ENCODE assay signal across 8 cellular contexts in genomic region chr7:98733036-98733435, GRCh38.
DNase-seq lines count a peak whose midpoint lies in the region; ATAC-seq, FAIRE-seq and TF ChIP-seq lines count a peak whose summit lies in the region.

No MANE protein-coding gene starts in this region.

- FAIRE-seq in HepG2 (lab: Jason Lieb, UNC), result peak; percentile 49

- H3K9me3 ChIP-seq in HepG2 (ENCODE audit: low read length), result peaks cover 4% of the 10 kb centered on the region; the same call in 1 of the 2 replicates
- H3K9me3 ChIP-seq in psoas muscle, result no peaks in the 10 kb centered on the region

- TF ChIP-seq EP300 in HepG2 (IDR thresholded peaks at IDR 0.05; ENCODE audit: low read depth in 2 of 2, low read length in 2 of 2) (no peak), HepG2 (CRISPR knock-in tag; IDR thresholded peaks at IDR 0.05; ENCODE audit: borderline replicate concordance) (no peak)

- no peak overlapping the region for H2AFZ ChIP-seq in HepG2 (ENCODE audit: low read length)

- peak; percentile 89 for TF ChIP-seq CTCF in C4-2B (conservative IDR thresholded peaks at IDR 0.05)
- peak; percentile 60 for TF ChIP-seq CTCF in HepG2 (CRISPR knock-in tag; IDR thresholded peaks at IDR 0.05)
- TF ChIP-seq CTCF in psoas muscle (IDR thresholded peaks at IDR 0.05), result no peak

- no peak overlapping the region for H3K9ac ChIP-seq in HepG2 (ENCODE audit: insufficient read depth, low read depth, low read length)

- intact Hi-C loops in HepG2 (cut with micrococcal nuclease; ENCODE audit: unreplicated experiment), result no loop called here
- intact Hi-C loops in psoas muscle (cut with DNase I), result no loop called here

- H3K4me1 ChIP-seq in HepG2 (ENCODE audit: insufficient read depth, low read length) (no peaks in the 10 kb centered on the region), psoas muscle (no peaks in the 10 kb centered on the region)

- WGBS in HepG2 (ENCODE audit: low lambda C conversion rate), result 50% methylated on average over 2 of the region's 2 CpGs
- 60 to 68% (median 65%) methylated on average over 2 of the region's 2 CpGs for WGBS in psoas muscle, 3 donors

- ATAC-seq in GM18909 (IDR thresholded peaks at IDR 0.05; ENCODE audit: poor library complexity, unreplicated experiment), result peak; percentile 46
- ATAC-seq in HepG2, result peak; percentile 78
- no peak for ATAC-seq in psoas muscle
- ATAC-seq in HG03378 (IDR thresholded peaks at IDR 0.05; ENCODE audit: unreplicated experiment), result no peak

- H3K27ac ChIP-seq in C4-2B (no peak overlapping the region), HepG2 (ENCODE audit: extremely low read length, insufficient read depth, low read length) (no peak overlapping the region), psoas muscle (no peak overlapping the region)

- in situ Hi-C loops in HepG2 (cut with HindIII; ENCODE audit: extremely low pct_ligation_motif_present, low pct_unique_long_range_greater_than_20kb), result no loop called here

- no peak for TF ChIP-seq POLR2A in HepG2 (IDR thresholded peaks at IDR 0.05; ENCODE audit: insufficient read depth in 1 of 2, low read depth in 2 of 2, low read length in 2 of 2)

- H3K79me2 ChIP-seq in HepG2 (ENCODE audit: insufficient read depth, low read length), result no peaks in the 10 kb centered on the region

- H3K27me3 ChIP-seq in HepG2 (ENCODE audit: control insufficient read depth in 1 of 2, insufficient read depth in 2 of 2, low read length in 2 of 2) (peaks cover 0 to 16% of the 10 kb centered on the region in 2 experiments; a peak in 3 of 5 replicates), psoas muscle (ENCODE audit: insufficient read depth in 3 of 3, low read length in 2 of 3) (no peaks in the 10 kb centered on the region)

- H3K4me3 ChIP-seq in HepG2 (replicated peaks in 1 of 3; ENCODE audit: insufficient read depth in 1 of 3, low read depth in 2 of 3, low read length in 3 of 3) (no peak overlapping the region), psoas muscle (no peak overlapping the region)

- CTCF ChIA-PET in HepG2 (lab: Yijun Ruan, JAX; ENCODE audit: low intra/inter-chr PET ratio, low total read pairs), result interaction anchor here (1.2 kb wide), 1 partner anchor 107 kb away, joined by 3 read pairs; no protein-coding TSS in a partner anchor

- no peak for TF ChIP-seq RAD21 in HepG2 (CRISPR knock-in tag; IDR thresholded peaks at IDR 0.05)

- no peak overlapping the region for H3K4me2 ChIP-seq in HepG2 (ENCODE audit: low read depth, low read length)

- no peaks in the 10 kb centered on the region for H4K20me1 ChIP-seq in HepG2 (ENCODE audit: insufficient read depth, low read length)

- POLR2A ChIA-PET in HepG2 (lab: Yijun Ruan, JAX), result no interaction called here

- peak; percentile 35 for DNase-seq in NCI-H226
- DNase-seq in activated T-cell treated with anti-CD3 and anti-CD28 coated beads, Interleukin-2, amount 50 U/mL, for 48 hours, result peak; percentile 77 to 79
- peak; percentile 54 for DNase-seq in HepG2 (ENCODE audit: low spot score)
- DNase-seq in psoas muscle, result no peak
- DNase-seq in mucosa of gallbladder (ENCODE audit: low spot score), result no peak

- H3K36me3 ChIP-seq in HepG2 (replicated peaks in 1 of 2; ENCODE audit: control insufficient read depth in 1 of 2, insufficient read depth in 2 of 2, low read length in 2 of 2) (no peaks in the 10 kb centered on the region), psoas muscle (ENCODE audit: insufficient read depth in 1 of 2, low read depth in 1 of 2) (no peaks in the 10 kb centered on the region)

- BruUV-seq in HepG2 (replicated peaks; lab: Mats Ljungman, UMichigan), result no TSS peak

TF ChIP-seq in HepG2, 621 proteins besides CTCF, POLR2A, EP300 and RAD21:
- TF ChIP-seq TARDBP (CRISPR knock-in tag; IDR thresholded peaks at IDR 0.05) (no peak), STAG1 (CRISPR knock-in tag; IDR thresholded peaks at IDR 0.05) (peak; percentile 34), SMC3 (IDR thresholded peaks at IDR 0.05; ENCODE audit: low read length) (peak; percentile 25; the same call in 1 of the 2 replicates)

Comparison
In these comparisons a context has a peak if more than half of its experiments do, and no peak if none do; other contexts are left out.
1. ATAC-seq: peak in GM18909 (single experiment) and HepG2 (single experiment); none in psoas muscle (0 of 4) and HG03378 (single experiment).
2. DNase-seq: peak in NCI-H226 (single experiment), activated T-cell treated with anti-CD3 and anti-CD28 coated beads, Interleukin-2, amount 50 U/mL, for 48 hours (2 of 2) and HepG2 (single experiment); none in psoas muscle (0 of 2) and mucosa of gallbladder (single experiment).